ENCODE assay signal across 25 cellular contexts in the genomic region with DNA sequence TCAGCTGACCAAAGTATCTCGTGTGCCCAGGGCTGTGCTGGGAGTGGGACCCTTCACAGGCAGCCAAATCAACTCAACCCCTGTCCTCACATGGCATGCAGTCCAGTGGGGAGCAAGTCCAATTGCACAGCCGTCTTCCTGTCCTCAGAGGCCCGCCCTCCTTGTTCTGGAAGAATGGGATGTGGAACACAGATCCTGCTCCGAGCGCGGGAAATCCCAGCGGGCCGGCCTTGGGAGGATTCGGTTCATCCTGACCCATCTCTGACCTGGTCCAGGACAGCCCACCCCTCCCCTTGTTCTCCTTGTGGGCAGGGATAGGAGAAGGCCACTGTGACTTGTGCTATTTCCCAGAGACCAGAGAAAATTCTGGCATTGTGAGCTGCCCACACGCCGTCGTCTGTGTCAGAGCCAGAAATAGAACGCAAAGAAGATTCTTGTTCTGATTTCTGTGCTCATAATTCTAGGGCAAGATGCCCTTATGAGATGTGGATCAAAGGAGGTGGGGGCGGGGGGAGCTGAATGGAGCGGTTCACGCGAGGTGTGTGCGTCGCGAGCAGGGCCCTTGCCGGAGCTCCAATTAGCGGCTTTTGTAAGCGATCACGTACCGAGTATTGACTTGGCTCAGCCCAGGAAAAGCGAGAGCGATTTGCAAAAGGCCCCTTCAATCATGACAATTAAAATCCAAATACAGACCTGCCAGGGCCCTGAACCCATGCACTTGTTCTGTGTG.
A peak's percentile ranks its signal among the peaks of the same experiment; 100 is the strongest.
DNase-seq lines count a peak whose midpoint lies in the region; ATAC-seq lines count a peak whose summit lies in the region.
"Had no signal": no experiment of that assay in that cellular context is flagged by ENCODE, and none has a peak within 500 bp of the region (broad histone marks: within the 10 kb centered on the region; RNA-seq: fewer than 3 reads in every experiment).

No MANE protein-coding gene starts in this region.

- H3K27ac Mint-ChIP-seq in activated CD4-positive, alpha-beta T cell treated with anti-CD3 and anti-CD28 coated beads for 36 hours = no peak overlapping the region
- H3K27ac Mint-ChIP-seq: CD4-positive, alpha-beta T cell had no signal

- ATAC-seq in activated T-cell treated with anti-CD3 and anti-CD28 coated beads, Interleukin-2, amount 50 U/mL, for 4 hours = no peak
- no peak for ATAC-seq in activated CD4-positive, alpha-beta T cell treated with anti-CD3 and anti-CD28 coated beads for 36 hours
- ATAC-seq: HCT116 had no signal

- intact Hi-C loops in activated CD4-positive, alpha-beta T cell treated with anti-CD3 and anti-CD28 coated beads for 36 hours (cut with DNase I, micrococcal nuclease) = no loop called here

- POLR2A ChIA-PET in activated CD4-positive, alpha-beta T cell treated with anti-CD3 and anti-CD28 coated beads for 36 hours (lab: Charles Lee) = no interaction called here

- H3K4me3 Mint-ChIP-seq in activated T-cell treated with anti-CD3 and anti-CD28 coated beads, Interleukin-2, amount 50 U/mL, for 4 hours = no peak overlapping the region
- H3K4me3 Mint-ChIP-seq in activated CD4-positive, alpha-beta T cell treated with anti-CD3 and anti-CD28 coated beads for 36 hours = no peak overlapping the region
- H3K4me3 Mint-ChIP-seq: CD4-positive, alpha-beta T cell had no signal

- H3K27me3 Mint-ChIP-seq in activated T-cell treated with anti-CD3 and anti-CD28 coated beads, Interleukin-2, amount 50 U/mL, for 4 hours (ENCODE audit: low read depth) = peaks cover 1% of the 10 kb centered on the region
- peaks cover 7% of the 10 kb centered on the region for H3K27me3 Mint-ChIP-seq in activated CD4-positive, alpha-beta T cell treated with anti-CD3 and anti-CD28 coated beads for 36 hours

- H3K27ac ChIP-seq in caudate nucleus (ENCODE audit: low read depth, low read length) (peak overlapping the region; percentile 33), temporal lobe (ENCODE audit: low read depth, low read length) (peak overlapping the region; percentile 33)
- H3K27ac ChIP-seq: 22Rv1, BLaER1, GM23248, RWPE1, SK-N-MC had no signal

- no peaks in the 10 kb centered on the region for H3K4me1 Mint-ChIP-seq in activated T-cell treated with anti-CD3 and anti-CD28 coated beads, Interleukin-2, amount 50 U/mL, for 4 hours (ENCODE audit: low read depth)
- peaks cover 2% of the 10 kb centered on the region for H3K4me1 Mint-ChIP-seq in activated CD4-positive, alpha-beta T cell treated with anti-CD3 and anti-CD28 coated beads for 36 hours

- no peaks in the 10 kb centered on the region for H3K9me3 Mint-ChIP-seq in activated T-cell treated with anti-CD3 and anti-CD28 coated beads, Interleukin-2, amount 50 U/mL, for 4 hours
- H3K9me3 Mint-ChIP-seq in activated CD4-positive, alpha-beta T cell treated with anti-CD3 and anti-CD28 coated beads for 36 hours (ENCODE audit: low read depth) = peaks cover 6% of the 10 kb centered on the region

- peak in 2 of 3 experiments; percentile 6 to 29 for DNase-seq in NCI-H1417 (lab: John Stamatoyannopoulos, UW)
- no peak for DNase-seq in NCI-H1417 treated with DMSO at 0.1 percent for 48 hours (lab: John Stamatoyannopoulos, UW)
- peak in 21 of 61 donors; percentile 5 to 78 (median 38) for DNase-seq in caudate nucleus (lab: John Stamatoyannopoulos, UW)
- peak; percentile 6 for DNase-seq in middle frontal gyrus (ENCODE audit: extremely low spot score, low spot score)
- no peak for DNase-seq in NCI-H1694 treated with DMSO at 0.1 percent for 48 hours (lab: John Stamatoyannopoulos, UW)
- DNase-seq in activated T-cell treated with anti-CD3 and anti-CD28 coated beads, Interleukin-2, amount 50 U/mL, for 4 hours = no peak
- no peak for DNase-seq in activated CD4-positive, alpha-beta T cell treated with anti-CD3 and anti-CD28 coated beads for 36 hours
- DNase-seq: ACHN; CD4-positive, alpha-beta T cell; COR-L47; DMS 273 treated with DMSO at 0.1 percent for 48 hours; DND-41; GM23248; KG1; NCI-H1092 treated with DMSO at 0.1 percent for 48 hours; NCI-H187; NCI-H446 treated with DMSO at 0.1 percent for 48 hours; NCI-H526 treated with DMSO at 0.1 percent for 48 hours; SHP77 treated with DMSO at 0.1 percent for 48 hours had no signal

- no peaks in the 10 kb centered on the region for H3K36me3 Mint-ChIP-seq in activated T-cell treated with anti-CD3 and anti-CD28 coated beads, Interleukin-2, amount 50 U/mL, for 4 hours (ENCODE audit: insufficient read depth)
- peaks cover 5% of the 10 kb centered on the region for H3K36me3 Mint-ChIP-seq in activated CD4-positive, alpha-beta T cell treated with anti-CD3 and anti-CD28 coated beads for 36 hours (ENCODE audit: low read depth)

- CTCF ChIA-PET in activated CD4-positive, alpha-beta T cell treated with anti-CD3 and anti-CD28 coated beads for 36 hours (lab: Charles Lee) = no interaction called here

Comparison
In these comparisons a context has a peak if more than half of its experiments do, and no peak if none do; other contexts are left out.
1. DNase-seq: peak in NCI-H1417 (2 of 3) and middle frontal gyrus (single experiment); none in NCI-H1417 treated with DMSO at 0.1 percent for 48 hours (single experiment), NCI-H1694 treated with DMSO at 0.1 percent for 48 hours (single experiment), activated T-cell treated with anti-CD3 and anti-CD28 coated beads, Interleukin-2, amount 50 U/mL, for 4 hours (single experiment) and activated CD4-positive, alpha-beta T cell treated with anti-CD3 and anti-CD28 coated beads for 36 hours (single experiment).